1 cellular context compared by ENCODE assay signal in the genomic region with DNA sequence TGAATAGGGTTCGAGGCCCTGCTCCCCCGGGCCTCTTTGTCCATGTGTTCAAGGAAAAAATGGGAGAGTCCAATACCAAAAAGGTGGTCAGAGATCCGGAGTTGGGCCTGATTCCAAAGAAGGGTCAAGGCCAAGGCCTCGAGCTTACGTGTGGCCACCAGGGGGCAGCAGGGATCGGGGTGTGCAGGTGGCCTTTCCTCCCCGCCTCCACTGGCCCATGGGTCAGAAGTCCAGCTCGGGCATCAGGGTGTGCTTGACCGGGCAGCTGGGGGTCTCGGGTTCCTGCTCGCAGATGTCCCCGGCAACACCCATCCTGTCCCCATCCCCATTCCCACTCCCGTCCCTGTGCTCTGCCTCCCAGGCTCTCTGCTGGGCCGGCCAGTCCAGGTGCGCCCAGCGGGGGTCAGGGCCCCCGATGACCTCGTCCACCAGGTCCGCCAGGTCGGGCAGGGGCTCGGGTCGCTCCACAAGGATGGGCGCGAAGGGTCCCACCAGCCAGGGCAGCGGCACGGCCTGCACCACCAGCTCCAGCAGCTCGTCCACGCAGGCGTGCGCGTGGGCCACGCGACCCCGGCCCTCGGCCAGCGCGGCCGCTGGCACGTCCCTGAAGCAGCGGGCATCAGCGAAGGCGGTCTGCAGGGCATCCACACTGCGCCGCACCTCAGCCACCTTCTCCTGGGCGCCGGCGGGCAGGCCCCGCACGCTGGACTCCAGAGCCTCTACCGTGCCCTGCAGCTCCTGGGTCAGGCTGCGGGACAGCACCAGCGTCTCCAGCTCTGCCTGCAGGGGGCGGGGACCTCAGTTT.
TF ChIP-seq lines count a peak whose summit lies in the region.

No MANE protein-coding gene starts in this region.

TF ChIP-seq in HEK293, 187 proteins besides CTCF, POLR2A, EP300 and RAD21 (continued from another document):
- TF ChIP-seq FEZF1 (tag by site-specific recombination; IDR thresholded peaks at IDR 0.05) (no peak), ZNF2 (tag by site-specific recombination; IDR thresholded peaks at IDR 0.05) (0 out of 2 replicates have a peak, but pooled peaks have one; percentile 38), BCL11B (tag by site-specific recombination; IDR thresholded peaks at IDR 0.05; ENCODE audit: low read depth) (no peak), ZNF426 (tag by site-specific recombination; IDR thresholded peaks at IDR 0.05) (no peak), KLF7 (tag by site-specific recombination; IDR thresholded peaks at IDR 0.05; ENCODE audit: borderline replicate concordance) (no peak), SP2 (tag by site-specific recombination; IDR thresholded peaks at IDR 0.05) (no peak), ZFHX2 (tag by site-specific recombination; conservative IDR thresholded peaks at IDR 0.05) (no peak), SP7 (tag by site-specific recombination; IDR thresholded peaks at IDR 0.05) (no peak)
